15 cellular contexts compared by ENCODE assay signal in genomic region chr4:121185960-121186359, GRCh38. TPM values are rescaled to one million over a fixed set of nuclear protein-coding genes. Genes with fewer than 3 reads are reported as not detected.
A peak's percentile ranks its signal among the peaks of the same experiment; 100 is the strongest.
DNase-seq lines count a peak whose midpoint lies in the region; ATAC-seq and TF ChIP-seq lines count a peak whose summit lies in the region.
"Had no signal": no experiment of that assay in that cellular context is flagged by ENCODE, and none has a peak within 500 bp of the region (broad histone marks: within the 10 kb centered on the region; RNA-seq: fewer than 3 reads in every experiment).

No MANE protein-coding gene starts in this region.

- CTCF ChIA-PET in activated B cell treated with CpG ODN at 0.5 μM for 24 hours (lab: Charles Lee) = no interaction called here

- TF ChIP-seq CTCF in GM12865 (IDR thresholded peaks at IDR 0.05; ENCODE audit: insufficient read depth, low read depth, low read length, missing control alignments) (no peak), activated B cell treated with CpG ODN at 0.5 μM for 24 hours (IDR thresholded peaks at IDR 0.05) (no peak), type B pancreatic cell (conservative IDR thresholded peaks at IDR 0.05) (no peak)

- H3K9me3 Mint-ChIP-seq in activated B cell treated with CpG ODN at 0.5 μM for 24 hours = no peaks in the 10 kb centered on the region
- no peaks in the 10 kb centered on the region for H3K9me3 Mint-ChIP-seq in type B pancreatic cell
- H3K9me3 Mint-ChIP-seq: T-helper 1 cell treated with Interleukin-12 subunit alpha and Interleukin-12 subunit beta and Interleukin-4 antibody, amounts not matched to agents 30 μg/mL and 1 μg/mL, for 36 hours had no signal

- no peaks in the 10 kb centered on the region for H3K36me3 Mint-ChIP-seq in activated B cell treated with CpG ODN at 0.5 μM for 24 hours (ENCODE audit: low read depth)
- no peaks in the 10 kb centered on the region for H3K36me3 Mint-ChIP-seq in type B pancreatic cell

- H3K4me3 ChIP-seq in GM12865 (ENCODE audit: low read depth, low read length) = no peak overlapping the region
- H3K4me3 ChIP-seq: coronary artery, tibial nerve had no signal

- intact Hi-C loops in activated B cell treated with CpG ODN at 0.5 μM for 24 hours (cut with micrococcal nuclease) = no loop called here

- H3K27me3 Mint-ChIP-seq in activated B cell treated with CpG ODN at 0.5 μM for 24 hours = no peaks in the 10 kb centered on the region
- H3K27me3 Mint-ChIP-seq in type B pancreatic cell = peaks cover 22% of the 10 kb centered on the region

- DNase-seq in GM12865 (ENCODE audit: low read depth) (peak; percentile 45), activated B cell treated with CpG ODN at 0.5 μM for 24 hours (no peak), NOMO-1 treated with dmso at 0.1 percent for 144 hours (lab: John Stamatoyannopoulos, UW; ENCODE audit: unreplicated experiment) (no peak), type B pancreatic cell (ENCODE audit: extremely low spot score, unreplicated experiment) (no peak), kidney glomerular epithelial cell (lab: John Stamatoyannopoulos, UW) (no peak)
- DNase-seq: EL had no signal

- H3K4me3 Mint-ChIP-seq in activated B cell treated with CpG ODN at 0.5 μM for 24 hours (no peak overlapping the region), type B pancreatic cell (no peak overlapping the region)
- H3K4me3 Mint-ChIP-seq: T-helper 1 cell treated with Interleukin-12 subunit alpha and Interleukin-12 subunit beta and Interleukin-4 antibody, amounts not matched to agents 30 μg/mL and 1 μg/mL, for 36 hours had no signal

- no peak overlapping the region for H3K27ac Mint-ChIP-seq in activated B cell treated with CpG ODN at 0.5 μM for 24 hours
- H3K27ac Mint-ChIP-seq in type B pancreatic cell = no peak overlapping the region
- H3K27ac Mint-ChIP-seq: T-helper 1 cell treated with Interleukin-12 subunit alpha and Interleukin-12 subunit beta and Interleukin-4 antibody, amounts not matched to agents 30 μg/mL and 1 μg/mL, for 36 hours had no signal

- POLR2A ChIA-PET in activated B cell treated with CpG ODN at 0.5 μM for 24 hours (lab: Charles Lee) = no interaction called here

- ATAC-seq in GM19463 (IDR thresholded peaks at IDR 0.05; ENCODE audit: unreplicated experiment) = peak; percentile 61
- ATAC-seq in HG02938 (IDR thresholded peaks at IDR 0.05; ENCODE audit: unreplicated experiment) = peak; percentile 52
- ATAC-seq in activated B cell treated with CpG ODN at 0.5 μM for 24 hours (ENCODE audit: low read depth) = peak; percentile 68
- no peak for ATAC-seq in GM21528 (IDR thresholded peaks at IDR 0.05; ENCODE audit: low FRiP score, unreplicated experiment)
- ATAC-seq: sciatic nerve had no signal

- H3K4me1 Mint-ChIP-seq in activated B cell treated with CpG ODN at 0.5 μM for 24 hours = peaks cover 4% of the 10 kb centered on the region
- H3K4me1 Mint-ChIP-seq in type B pancreatic cell (ENCODE audit: unreplicated experiment) = no peaks in the 10 kb centered on the region

RNA-seq across cellular contexts. Expression of gene TNIP3, which starts 21.8 kb away (rescaled TPM):
- total RNA-seq in activated B cell treated with CpG ODN at 0.5 μM for 24 hours = 0.15 TPM in 1 of 2 replicates, not detected in the other
- total RNA-seq in type B pancreatic cell (ENCODE audit: low replicate concordance) = 0.24 TPM in 1 of 2 replicates, not detected in the other
- total RNA-seq: LHCN-M2, myocyte had no signal
